Comparison of ENCODE assay signal across 9 cellular contexts in genomic region chr5:66567474-66567873, GRCh38.
"Had no signal": no experiment of that assay in that cellular context is flagged by ENCODE, and none has a peak within 500 bp of the region (broad histone marks: within the 10 kb centered on the region; RNA-seq: fewer than 3 reads in every experiment).

No MANE protein-coding gene starts in this region.

- H2AFZ ChIP-seq: GM23248 had no signal

- H3K27ac Mint-ChIP-seq: HFFc6 had no signal

- H3K36me3 Mint-ChIP-seq: IgD-negative memory B cell had no signal

- H3K9me3 ChIP-seq: HAP-1 had no signal

- H3K4me3 ChIP-seq: GM23248, HAP-1 had no signal

- H3K27ac ChIP-seq: GM23248, HL-60 had no signal

- H3K27me3 Mint-ChIP-seq: IgD-negative memory B cell had no signal

- H3K4me1 ChIP-seq: HAP-1 had no signal

- H3K9ac ChIP-seq: GM23248 had no signal

- ATAC-seq: HCT116, HepG2 had no signal

- H3K36me3 ChIP-seq: HAP-1 had no signal

- H3K4me3 Mint-ChIP-seq: HFFc6 had no signal

- DNase-seq: GM23248, GOT3, H7, HFFc6 had no signal
